In genomic region chr19:49927526-49928264, GRCh38 we compare ENCODE assay signal across 7 cellular contexts. TPM values are rescaled to one million over a fixed set of nuclear protein-coding genes. Genes with fewer than 3 reads are reported as not detected.
DNase-seq lines count a peak whose midpoint lies in the region; ATAC-seq, FAIRE-seq and TF ChIP-seq lines count a peak whose summit lies in the region.

No MANE protein-coding gene starts in this region.

- H3K9me3 ChIP-seq in Panc1 (ENCODE audit: control insufficient read depth, insufficient read depth, low read depth, low read length) (no peaks in the 10 kb centered on the region), esophagus muscularis mucosa (no peaks in the 10 kb centered on the region), sigmoid colon (no peaks in the 10 kb centered on the region), Peyer's patch (no peaks in the 10 kb centered on the region)

- H3K4me1 ChIP-seq in Panc1 (ENCODE audit: control insufficient read depth, insufficient read depth, low read length): peaks cover 12% of the 10 kb centered on the region
- peaks cover 20 to 67% (median 50%) of the 10 kb centered on the region in 4 donors for H3K4me1 ChIP-seq in esophagus muscularis mucosa
- H3K4me1 ChIP-seq in sigmoid colon: peaks cover 0 to 35% (median 30%) of the 10 kb centered on the region in 4 donors
- H3K4me1 ChIP-seq in Peyer's patch: peaks cover 0 to 28% (median 7%) of the 10 kb centered on the region in 4 donors

- CTCF ChIA-PET in Panc1 (lab: Charles Lee): no interaction called here

- H3K4me3 ChIP-seq in Panc1 (ENCODE audit: low read depth in 2 of 2, low read length in 2 of 2): peak overlapping the region; percentile 27 to 85; a peak in 3 of 4 replicates
- peak overlapping the region; percentile 71 to 90 (median 84) for H3K4me3 ChIP-seq in esophagus muscularis mucosa
- H3K4me3 ChIP-seq in sigmoid colon: peak overlapping the region in 1 of 4 donors; percentile 97
- H3K4me3 ChIP-seq in Peyer's patch: peak overlapping the region in 2 of 4 donors; percentile 6 to 93

- POLR2A ChIA-PET in Panc1 (lab: Charles Lee): no interaction called here

- TF ChIP-seq POLR2A in esophagus muscularis mucosa (IDR thresholded peaks at IDR 0.05; ENCODE audit: low read depth) (no peak), sigmoid colon (IDR thresholded peaks at IDR 0.05) (no peak), Peyer's patch (IDR thresholded peaks at IDR 0.05) (no peak)

- BruUV-seq in Panc1 (replicated peaks; lab: Mats Ljungman, UMichigan): no TSS peak

- H3K27me3 ChIP-seq in Panc1 (ENCODE audit: control insufficient read depth, insufficient read depth, low read length): no peaks in the 10 kb centered on the region
- H3K27me3 ChIP-seq in esophagus muscularis mucosa: no peaks in the 10 kb centered on the region
- no peaks in the 10 kb centered on the region for H3K27me3 ChIP-seq in sigmoid colon
- H3K27me3 ChIP-seq in Peyer's patch: no peaks in the 10 kb centered on the region

- 80% methylated on average over 14 of the region's 14 CpGs for WGBS in esophagus muscularis mucosa
- 88 to 89% methylated on average over 14 of the region's 14 CpGs for WGBS in sigmoid colon, 2 donors

- H3K27ac ChIP-seq in Panc1 (ENCODE audit: low read length): peak overlapping the region; percentile 99
- peak overlapping the region; percentile 7 to 94 (median 90) for H3K27ac ChIP-seq in esophagus muscularis mucosa (replicated peaks in 1 of 4)
- H3K27ac ChIP-seq in sigmoid colon: peak overlapping the region in 3 of 4 donors; percentile 92 to 96 (median 92)
- peak overlapping the region in 2 of 4 donors; percentile 92 for H3K27ac ChIP-seq in Peyer's patch

- ATAC-seq in Panc1 (no peak), HG03280 (IDR thresholded peaks at IDR 0.05; ENCODE audit: unreplicated experiment) (no peak)

- intact Hi-C loops in Panc1 (cut with micrococcal nuclease; ENCODE audit: unreplicated experiment): no loop called here
- intact Hi-C loops in esophagus muscularis mucosa (cut with DNase I): no loop called here
- intact Hi-C loops in sigmoid colon (cut with DNase I): no loop called here

- FAIRE-seq in GM19239 (lab: Jason Lieb, UNC): peak; percentile 70

- TF ChIP-seq CTCF in Panc1 (IDR thresholded peaks at IDR 0.05) (no peak), esophagus muscularis mucosa (IDR thresholded peaks at IDR 0.05) (no peak), sigmoid colon (IDR thresholded peaks at IDR 0.05) (no peak), Peyer's patch (IDR thresholded peaks at IDR 0.05) (no peak)

- in situ Hi-C loops in Panc1 (cut with HindIII; ENCODE audit: low pct_unique_long_range_greater_than_20kb, low sequenced_read_pairs): no loop called here
- in situ Hi-C loops in ACHN (cut with HindIII; ENCODE audit: low pct_ligation_motif_present, low pct_unique_long_range_greater_than_20kb, low sequenced_read_pairs): no loop called here

- TF ChIP-seq EP300 in esophagus muscularis mucosa (IDR thresholded peaks at IDR 0.05) (no peak), sigmoid colon (IDR thresholded peaks at IDR 0.05) (no peak)

- H3K36me3 ChIP-seq in Panc1 (ENCODE audit: control insufficient read depth, insufficient read depth, low read length) (no peaks in the 10 kb centered on the region; the same call in none of the 2 replicates), esophagus muscularis mucosa (peaks cover 0 to 54% (median 45%) of the 10 kb centered on the region in 4 donors), sigmoid colon (peaks cover 4 to 41% (median 11%) of the 10 kb centered on the region in 4 donors), Peyer's patch (peaks cover 0 to 27% (median 0%) of the 10 kb centered on the region in 3 donors)

- DNase-seq in GM19239 (ENCODE audit: insufficient read length, low spot score): no peak
- DNase-seq in Panc1 (ENCODE audit: low read depth, low spot score): no peak
- no peak for DNase-seq in esophagus muscularis mucosa (ENCODE audit: extremely low spot score)
- DNase-seq in sigmoid colon: no peak
- no peak for DNase-seq in ACHN
- DNase-seq in Peyer's patch: no peak

RNA-seq across cellular contexts. Expression of gene ATF5, which starts 1.3 kb away (rescaled TPM):
- total RNA-seq in Panc1 (2021; ENCODE audit: unreplicated experiment): 104 TPM
- 115 TPM for polyA plus RNA-seq in Panc1 (2012; ENCODE audit: insufficient read length)
- total RNA-seq in esophagus muscularis mucosa: 10 to 100 TPM; 12.0 to 22.0 (median 14.4) TPM
- total RNA-seq in sigmoid colon: 1 to 10 TPM; 5.3 to 7.1 (median 5.9) TPM
- polyA plus RNA-seq in sigmoid colon: 10 to 100 TPM; 18.0 to 42.3 (median 33.1) TPM
- 10 to 100 TPM in 3 of 4 donors, 1 to 10 TPM in 1; 3.3 to 21.4 (median 18.2) TPM for total RNA-seq in Peyer's patch

RNA-seq across cellular contexts. Expression of gene NUP62, which starts 1.6 kb away (rescaled TPM):
- 54.6 TPM for total RNA-seq in Panc1 (2021; ENCODE audit: unreplicated experiment)
- 46.8 TPM for polyA plus RNA-seq in Panc1 (2012; ENCODE audit: insufficient read length)
- 10 to 100 TPM; 27.0 to 44.3 (median 35.9) TPM for total RNA-seq in esophagus muscularis mucosa
- total RNA-seq in sigmoid colon: 10 to 100 TPM; 25.0 to 32.6 (median 26.0) TPM
- 10 to 100 TPM; 10.2 to 42.6 (median 18.0) TPM for polyA plus RNA-seq in sigmoid colon
- 10 to 100 TPM; 40.0 to 54.5 (median 46.0) TPM for total RNA-seq in Peyer's patch

RNA-seq across cellular contexts. Expression of gene IL4I1, which starts 31.0 kb away (rescaled TPM):
- total RNA-seq in Panc1 (2021; ENCODE audit: unreplicated experiment): 1.5 TPM
- polyA plus RNA-seq in Panc1 (2012; ENCODE audit: insufficient read length): 2.1 TPM
- total RNA-seq in esophagus muscularis mucosa: under 1 TPM in 2 of 4 donors, not detected in 2; 0.34 to 0.50 TPM
- total RNA-seq in sigmoid colon: under 1 TPM; 0.28 to 0.66 (median 0.38) TPM
- 1 to 10 TPM; 1.8 to 6.8 (median 3.5) TPM for polyA plus RNA-seq in sigmoid colon
- not detected for total RNA-seq in Peyer's patch

RNA-seq across cellular contexts. Expression of gene SIGLEC11, which starts 33.3 kb away (rescaled TPM):
- total RNA-seq in Panc1 (2021; ENCODE audit: unreplicated experiment) (not detected), esophagus muscularis mucosa (1 to 10 TPM in 2 of 4 donors, under 1 TPM in 2; 0.50 to 2.9 (median 1.4) TPM), sigmoid colon (1 to 10 TPM in 3 of 4 donors, not detected in 1; 1.4 to 2.5 (median 2.1) TPM), Peyer's patch (1 to 10 TPM in 1 of 4 donors, under 1 TPM in 1, not detected in 2; 0.94 to 1.7 TPM)
- not detected for polyA plus RNA-seq in Panc1 (2012; ENCODE audit: insufficient read length)
- polyA plus RNA-seq in sigmoid colon: 1 to 10 TPM in 1 of 3 donors, under 1 TPM in 2; 0.60 to 1.8 (median 0.66) TPM

RNA-seq across cellular contexts. Expression of gene TBC1D17, which starts 50.2 kb away (rescaled TPM):
- total RNA-seq in Panc1 (2021; ENCODE audit: unreplicated experiment) (43.2 TPM), esophagus muscularis mucosa (10 to 100 TPM; 35.1 to 60.9 (median 44.0) TPM), sigmoid colon (10 to 100 TPM; 25.0 to 41.0 (median 26.6) TPM), Peyer's patch (10 to 100 TPM; 22.8 to 83.3 (median 62.1) TPM)
- polyA plus RNA-seq in Panc1 (2012; ENCODE audit: insufficient read length): 68.0 TPM
- polyA plus RNA-seq in sigmoid colon: 10 to 100 TPM; 13.4 to 29.5 (median 22.8) TPM
